ENCODE assay signal across 16 cellular contexts in genomic region chr11:118673361-118674093, GRCh38. TPM values are rescaled to one million over a fixed set of nuclear protein-coding genes. Genes with fewer than 3 reads are reported as not detected.
DNase-seq lines count a peak whose midpoint lies in the region; ATAC-seq and TF ChIP-seq lines count a peak whose summit lies in the region.
"Had no signal": no experiment of that assay in that cellular context is flagged by ENCODE, and none has a peak within 500 bp of the region (broad histone marks: within the 10 kb centered on the region; RNA-seq: fewer than 3 reads in every experiment).

No MANE protein-coding gene starts in this region.

- no peaks in the 10 kb centered on the region for H3K27me3 Mint-ChIP-seq in activated naive CD8-positive, alpha-beta T cell treated with anti-CD3 and anti-CD28 coated beads for 36 hours

- no peaks in the 10 kb centered on the region for H3K36me3 ChIP-seq in mucosa of descending colon (ENCODE audit: low read depth)

- in situ Hi-C loops in G401 (cut with HindIII; ENCODE audit: low sequenced_read_pairs) (no loop called here), SK-MEL-5 (cut with HindIII; ENCODE audit: low pct_unique_long_range_greater_than_20kb, low sequenced_read_pairs) (no loop called here)

- H3K9me3 ChIP-seq in mucosa of descending colon, result no peaks in the 10 kb centered on the region

- no peak overlapping the region for H3K4me3 ChIP-seq in mucosa of descending colon

- peaks cover 10% of the 10 kb centered on the region for H3K9me3 Mint-ChIP-seq in activated naive CD8-positive, alpha-beta T cell treated with anti-CD3 and anti-CD28 coated beads for 36 hours
- H3K9me3 Mint-ChIP-seq: HFFc6 had no signal

- TF ChIP-seq CTCF in mucosa of descending colon (IDR thresholded peaks at IDR 0.05), result no peak

- H3K36me3 Mint-ChIP-seq in activated naive CD8-positive, alpha-beta T cell treated with anti-CD3 and anti-CD28 coated beads for 36 hours, result no peaks in the 10 kb centered on the region

- H3K4me1 Mint-ChIP-seq in activated naive CD8-positive, alpha-beta T cell treated with anti-CD3 and anti-CD28 coated beads for 36 hours, result no peaks in the 10 kb centered on the region

- intact Hi-C loops in mucosa of descending colon (cut with DNase I, micrococcal nuclease), result no loop called here

- no peak overlapping the region for H3K4me3 Mint-ChIP-seq in activated naive CD8-positive, alpha-beta T cell treated with anti-CD3 and anti-CD28 coated beads for 36 hours
- H3K4me3 Mint-ChIP-seq: HFFc6 had no signal

- DNase-seq in G401 (ENCODE audit: low spot score) (peak; percentile 79), SK-MEL-5 (ENCODE audit: low read depth, low spot score) (peak; percentile 88), globus pallidus (ENCODE audit: low spot score) (peak; percentile 39), mucosa of descending colon (no peak), hepatic stellate cell (ENCODE audit: low spot score) (no peak), NCI-H187 treated with DMSO at 0.1 percent for 48 hours (lab: John Stamatoyannopoulos, UW) (no peak)
- DNase-seq in activated naive CD8-positive, alpha-beta T cell treated with anti-CD3 and anti-CD28 coated beads for 36 hours, result no peak
- DNase-seq: COR-L47, DMS153, HFFc6, NCI-H1105 treated with DMSO at 0.1 percent for 48 hours, NCI-H1694 treated with DMSO at 0.1 percent for 48 hours, SHP77 treated with DMSO at 0.1 percent for 48 hours had no signal

- H3K27ac Mint-ChIP-seq in activated naive CD8-positive, alpha-beta T cell treated with anti-CD3 and anti-CD28 coated beads for 36 hours, result no peak overlapping the region
- H3K27ac Mint-ChIP-seq: HFFc6 had no signal

- peak; percentile 42 for ATAC-seq in mucosa of descending colon
- ATAC-seq in HG03135 (IDR thresholded peaks at IDR 0.05; ENCODE audit: unreplicated experiment), result no peak

- H3K4me1 ChIP-seq in mucosa of descending colon (ENCODE audit: low read depth), result no peaks in the 10 kb centered on the region

RNA-seq across cellular contexts. Expression of gene TREH, which starts 5.9 kb away (rescaled TPM):
- not detected in 2 replicates for total RNA-seq in G401 (2014; rRNA removed; shearing (Covaris generic))
- 0.03 and 0.13 TPM in 2 replicates for total RNA-seq in SK-MEL-5 (2014; rRNA removed; shearing (Covaris generic))
- polyA plus RNA-seq in SK-MEL-5 (2015; cell fraction: cytosol; rRNA removed), result not detected in 2 replicates
- not detected in 2 replicates for polyA plus RNA-seq in SK-MEL-5 (2015; cell fraction: nucleus; rRNA removed)
- total RNA-seq in mucosa of descending colon, result 1 to 10 TPM; 1.1 to 3.9 (median 2.2) TPM
- not detected for total RNA-seq in activated naive CD8-positive, alpha-beta T cell treated with anti-CD3 and anti-CD28 coated beads for 36 hours
- total RNA-seq: HT1080, LHCN-M2 had no signal

Comparison
In these comparisons a context has a peak if more than half of its experiments do, and no peak if none do; other contexts are left out.
1. DNase-seq: peak in G401 (single experiment), SK-MEL-5 (single experiment) and globus pallidus (single experiment); none in mucosa of descending colon (0 of 3), hepatic stellate cell (single experiment), activated naive CD8-positive, alpha-beta T cell treated with anti-CD3 and anti-CD28 coated beads for 36 hours (single experiment) and NCI-H187 treated with DMSO at 0.1 percent for 48 hours (single experiment).